ENCODE assay signal across 22 cellular contexts in the genomic region with DNA sequence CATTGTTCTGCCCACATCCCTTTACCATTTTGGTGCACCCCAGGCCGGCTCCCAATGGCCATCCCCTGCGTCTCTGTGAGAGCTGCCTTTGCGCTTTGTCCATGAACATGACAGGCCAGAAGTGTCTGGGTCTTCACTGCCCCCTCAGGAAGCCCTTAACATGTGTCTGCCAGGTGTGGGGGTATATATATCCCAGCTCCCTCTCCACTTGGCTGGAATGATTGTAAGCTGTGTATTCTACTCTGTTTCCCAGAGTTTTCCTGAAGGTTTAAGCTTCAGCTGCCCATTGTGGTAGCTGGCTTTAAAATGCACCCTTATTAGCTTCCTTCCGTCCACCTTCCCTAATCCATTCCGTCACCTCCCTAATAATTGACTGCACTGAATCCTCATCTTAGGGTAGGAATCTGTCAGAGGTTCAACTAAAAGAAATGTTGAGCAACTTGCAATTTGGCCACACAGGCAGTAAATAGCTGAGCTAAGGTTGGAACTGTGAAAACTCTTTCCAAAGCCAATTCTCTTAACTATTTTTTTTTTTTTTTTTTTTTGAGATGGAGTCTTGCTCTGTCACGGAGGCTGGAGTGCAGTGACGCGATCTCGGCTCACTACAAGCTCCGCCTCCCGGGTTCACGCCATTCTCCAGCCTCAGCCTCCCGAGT.
"Had no signal": no experiment of that assay in that cellular context is flagged by ENCODE, and none has a peak within 500 bp of the region (broad histone marks: within the 10 kb centered on the region; RNA-seq: fewer than 3 reads in every experiment).

No MANE protein-coding gene starts in this region.

- H3K27ac ChIP-seq: colonic mucosa, neutrophil, pancreas, thyroid gland had no signal

- H3K36me3 ChIP-seq: colonic mucosa, esophagus muscularis mucosa, neutrophil, pancreas, sigmoid colon, stomach, thyroid gland, vagina had no signal

- DNase-seq: colonic mucosa; effector CD8-positive, alpha-beta T cell; hippocampal formation; islet precursor cell; kidney glomerular epithelial cell; mesenchymal stem cell; mucosa of descending colon; naive B cell; pancreas; retina; sigmoid colon; stimulated activated CD4-positive, alpha-beta T cell treated with anti-CD3 and anti-CD28 coated beads, Interleukin-2, amount 100 ng/mL, for 24 hours; stimulated activated CD4-positive, alpha-beta T cell treated with anti-CD3 and anti-CD28 coated beads, Interleukin-4, amount 100 ng/mL, for 24 hours; stimulated activated naive CD4-positive, alpha-beta T cell treated with Interleukin-2 at 50 U/mL for 16 hours; stomach; thyroid gland; trophoblast cell had no signal

- ATAC-seq: mucosa of descending colon; natural killer cell treated with Interleukin-12 subunit alpha and Interleukin-12 subunit beta and Interleukin-15 and Interleukin-18, amount 100 ng/mL, for 72 hours; stimulated activated effector memory CD8-positive, alpha-beta T cell treated with anti-CD3 and anti-CD28 coated beads, Interleukin-12 subunit alpha, Interleukin-12 subunit beta, amount 100 ng/mL, for 72 hours had no signal

- H3K4me3 ChIP-seq: colonic mucosa, esophagus muscularis mucosa, mucosa of descending colon, pancreas, sigmoid colon, stomach, thyroid gland, vagina had no signal

- H3K9me3 ChIP-seq: colonic mucosa, mucosa of descending colon, neutrophil, pancreas, sigmoid colon, stomach, thyroid gland, vagina had no signal

- H3K4me1 ChIP-seq: colonic mucosa, pancreas, sigmoid colon, stomach, thyroid gland had no signal

- H3K27me3 ChIP-seq: colonic mucosa, esophagus muscularis mucosa, neutrophil, pancreas, sigmoid colon, stomach, thyroid gland, vagina had no signal
